Comparison of ENCODE assay signal across 8 cellular contexts in the genomic region with DNA sequence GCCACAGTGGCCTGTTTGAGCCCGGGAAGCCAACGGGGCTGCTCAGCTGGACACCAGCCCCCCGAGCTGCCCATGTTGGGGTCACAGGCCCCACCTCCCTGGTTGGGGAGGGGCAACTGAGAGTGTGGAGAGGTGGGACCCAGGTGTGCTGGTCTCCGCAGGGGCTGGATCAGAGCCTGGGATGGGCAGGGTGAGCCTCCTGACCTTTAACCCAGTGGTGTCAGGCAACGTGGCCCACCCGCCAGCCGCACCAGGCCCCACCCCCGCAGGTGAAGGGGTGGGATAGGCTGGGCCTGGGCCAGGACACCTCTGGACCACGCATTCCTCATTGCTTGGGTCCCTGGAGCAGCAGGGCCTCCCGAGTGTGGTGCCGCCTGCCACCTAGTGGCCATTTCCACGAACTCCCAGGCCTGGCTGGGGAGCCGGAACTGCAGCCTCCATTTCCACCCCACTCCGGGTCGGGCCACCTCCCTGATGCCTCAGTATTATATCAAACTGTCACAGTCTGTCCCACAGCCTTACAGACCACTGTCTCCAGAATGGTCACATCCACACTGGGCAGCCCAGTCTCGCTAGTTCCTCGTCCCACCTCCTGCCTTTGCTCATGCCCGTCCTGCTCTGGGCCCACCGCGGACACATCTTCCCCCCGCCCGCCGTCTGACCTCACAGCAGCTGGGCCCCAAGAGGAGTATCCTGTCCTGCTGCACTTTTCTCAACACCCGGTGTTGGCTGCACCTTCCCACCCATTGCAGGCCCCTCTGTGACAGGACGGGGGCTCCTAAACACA. TPM values are rescaled to one million over a fixed set of nuclear protein-coding genes. Genes with fewer than 3 reads are reported as not detected.
DNase-seq lines count a peak whose midpoint lies in the region; ATAC-seq, FAIRE-seq and TF ChIP-seq lines count a peak whose summit lies in the region.

No MANE protein-coding gene starts in this region.

- CTCF ChIA-PET in mammary epithelial cell (lab: Charles Lee; ENCODE audit: low non-redundant PET), result no interaction called here

- H3K9me1 ChIP-seq in keratinocyte (ENCODE audit: control insufficient read depth, extremely low read depth, insufficient read depth, low read length), result no peaks in the 10 kb centered on the region

- H3K4me2 ChIP-seq in mammary epithelial cell (ENCODE audit: insufficient read depth, low read depth, low read length) (no peak overlapping the region), keratinocyte (ENCODE audit: control insufficient read depth, extremely low read depth, insufficient read depth, low read depth, low read length) (no peak overlapping the region)

- intact Hi-C loops in mammary epithelial cell (cut with micrococcal nuclease), result loop anchor here (1.0 to 5.0 kb wide), 3 partner anchors 150 to 240 kb away; no protein-coding TSS in a partner anchor

- H3K27ac ChIP-seq in mammary epithelial cell (ENCODE audit: insufficient read depth, low read depth, low read length), result no peak overlapping the region
- no peak overlapping the region for H3K27ac ChIP-seq in keratinocyte (ENCODE audit: control insufficient read depth, insufficient read depth, low read length)

- H3K27me3 ChIP-seq in BE2C, result no peaks in the 10 kb centered on the region
- no peaks in the 10 kb centered on the region for H3K27me3 ChIP-seq in mammary epithelial cell (ENCODE audit: insufficient read depth, low read length)
- no peaks in the 10 kb centered on the region for H3K27me3 ChIP-seq in keratinocyte (ENCODE audit: control insufficient read depth, extremely low read depth, insufficient read depth, low read length)

- peak; percentile 61 for FAIRE-seq in keratinocyte (lab: Jason Lieb, UNC)

- H3K4me1 ChIP-seq in BE2C, result peaks cover 9% of the 10 kb centered on the region
- peaks cover 4% of the 10 kb centered on the region for H3K4me1 ChIP-seq in mammary epithelial cell (ENCODE audit: insufficient read depth, low read length)
- no peaks in the 10 kb centered on the region for H3K4me1 ChIP-seq in keratinocyte (ENCODE audit: control insufficient read depth, extremely low read depth, insufficient read depth, low read length)

- peak; percentile 87 for DNase-seq in BE2C
- DNase-seq in GM20000 (ENCODE audit: low spot score), result peak; percentile 89
- DNase-seq in NCI-H2029 (lab: John Stamatoyannopoulos, UW), result peak; percentile 59
- DNase-seq in activated CD4-positive, CD25-positive, alpha-beta regulatory T cell (lab: John Stamatoyannopoulos, UW), result peak; percentile 57 to 62 (median 61)
- DNase-seq in mammary epithelial cell, result peak; percentile 45
- DNase-seq in keratinocyte (ENCODE audit: low read depth, low spot score), result no peak
- DNase-seq in stimulated activated CD4-positive, alpha-beta T cell treated with anti-CD3 and anti-CD28 coated beads, Interleukin-15, amount 100 ng/mL, for 48 hours (ENCODE audit: low read depth in 2 of 2), result peak; percentile 65 to 73

- H4K20me1 ChIP-seq in mammary epithelial cell (ENCODE audit: insufficient read depth, low read length) (no peaks in the 10 kb centered on the region), keratinocyte (ENCODE audit: control insufficient read depth, extremely low read depth, insufficient read depth, low read length) (no peaks in the 10 kb centered on the region)

- H3K79me2 ChIP-seq in mammary epithelial cell (ENCODE audit: insufficient read depth, low read length) (no peaks in the 10 kb centered on the region), keratinocyte (ENCODE audit: control insufficient read depth, insufficient read depth, low read length) (no peaks in the 10 kb centered on the region)

- H3K36me3 ChIP-seq in BE2C, result peaks cover 22% of the 10 kb centered on the region
- peaks cover 4% of the 10 kb centered on the region for H3K36me3 ChIP-seq in mammary epithelial cell (ENCODE audit: insufficient read depth, low read length)
- peaks cover 1 to 14% of the 10 kb centered on the region in 2 experiments for H3K36me3 ChIP-seq in keratinocyte (ENCODE audit: control insufficient read depth in 2 of 2, extremely low read depth in 1 of 2, insufficient read depth in 2 of 2, low read length in 2 of 2)

- H3K9ac ChIP-seq in mammary epithelial cell (ENCODE audit: insufficient read depth, low read length) (no peak overlapping the region), keratinocyte (ENCODE audit: control insufficient read depth, extremely low read depth, insufficient read depth, low read length) (no peak overlapping the region)

- H3K9me3 ChIP-seq in BE2C (no peaks in the 10 kb centered on the region), mammary epithelial cell (replicated peaks; ENCODE audit: insufficient read depth, low read length) (no peaks in the 10 kb centered on the region), keratinocyte (ENCODE audit: control insufficient read depth, low read depth, low read length) (no peaks in the 10 kb centered on the region)

- no peak for ATAC-seq in HG03097 (IDR thresholded peaks at IDR 0.05; ENCODE audit: low FRiP score, unreplicated experiment)

- no peak overlapping the region for H3K4me3 ChIP-seq in BE2C (ENCODE audit: low read depth, low read length)
- no peak overlapping the region for H3K4me3 ChIP-seq in mammary epithelial cell (replicated peaks in 1 of 3; ENCODE audit: insufficient read depth in 1 of 3, low read depth in 2 of 3, low read length in 3 of 3)
- no peak overlapping the region for H3K4me3 ChIP-seq in keratinocyte (ENCODE audit: control insufficient read depth in 2 of 3, extremely low read depth in 1 of 3, insufficient read depth in 2 of 3, low read depth in 1 of 3, low read length in 3 of 3)

- TF ChIP-seq CTCF in BE2C (IDR thresholded peaks at IDR 0.05; ENCODE audit: low read depth, low read length) (peak; percentile 89), GM20000 (IDR thresholded peaks at IDR 0.05; ENCODE audit: extremely low read depth, missing control alignments) (peak; percentile 90), mammary epithelial cell (conservative IDR thresholded peaks at IDR 0.05 in 1 of 2, IDR thresholded peaks at IDR 0.05 in 1 of 2; ENCODE audit: extremely low read depth in 1 of 2, insufficient read depth in 1 of 2, low read depth in 1 of 2, low read length in 2 of 2) (peak; percentile 89 to 92), keratinocyte (optimal IDR thresholded peaks at IDR 0.05 in 1 of 3, IDR thresholded peaks at IDR 0.05 in 1 of 3, conservative IDR thresholded peaks at IDR 0.05 in 1 of 3; ENCODE audit: extremely low read depth in 1 of 3, insufficient read depth in 2 of 3, low read length in 3 of 3) (peak; percentile 76 to 96 (median 95))

- in situ Hi-C loops in mammary epithelial cell (cut with MboI; ENCODE audit: low sequenced_read_pairs in 2 of 2), result no loop called here

- dilution Hi-C loops in mammary epithelial cell (cut with HindIII; ENCODE audit: low sequenced_read_pairs), result no loop called here
- dilution Hi-C loops in keratinocyte (cut with MboI; ENCODE audit: extremely low pct_ligation_motif_present, low sequenced_read_pairs), result no loop called here

- H2AFZ ChIP-seq in mammary epithelial cell (ENCODE audit: low read depth, low read length) (peak overlapping the region; percentile 39), keratinocyte (ENCODE audit: control insufficient read depth, low read length) (no peak overlapping the region)

- no TSS peak for BruUV-seq in mammary epithelial cell (replicated peaks; lab: Mats Ljungman, UMichigan)

- 69% methylated on average over 14 of the region's 25 CpGs for WGBS in mammary epithelial cell (ENCODE audit: low coverage, missing lambda C conversion rate)

RNA-seq across cellular contexts. Expression of gene PPP6R3, which starts 13.3 kb away (rescaled TPM):
- polyA plus RNA-seq in BE2C (2012; ENCODE audit: insufficient read depth, insufficient read length, low read depth), result 107 TPM
- 100 to 1,000 TPM in 1 of 2 donors, 10 to 100 TPM in 1; 90.5 to 115 TPM for total RNA-seq in mammary epithelial cell
- polyA plus RNA-seq in mammary epithelial cell (30.8 TPM), keratinocyte (38.1 to 50.2 TPM (median 39.9 TPM) in 3 replicates)
- polyA minus RNA-seq in mammary epithelial cell (122 TPM), keratinocyte (72.0 to 93.1 TPM (median 76.5 TPM) in 3 replicates)
- 78.1 TPM for polyA plus RNA-seq in keratinocyte (2011; ENCODE audit: low read depth)
- 19.1 and 37.0 TPM in 2 replicates for polyA plus RNA-seq in keratinocyte (2011; cell fraction: cytosol; rRNA removed)
- polyA plus RNA-seq in keratinocyte (2011; cell fraction: nucleus; rRNA removed), result 53.3 and 59.3 TPM in 2 replicates
- polyA plus RNA-seq in keratinocyte (2012; ENCODE audit: low replicate concordance), result 30.3 and 43.0 TPM in 2 replicates
- polyA minus RNA-seq in keratinocyte (2011; cell fraction: cytosol; rRNA and poly(A)+ RNA removed), result 81.9 TPM
- polyA minus RNA-seq in keratinocyte (2011; cell fraction: nucleus; rRNA and poly(A)+ RNA removed), result 81.9 and 145 TPM in 2 replicates
